ENCODE assay signal across 8 cellular contexts in genomic region chr19:55253842-55254624, GRCh38.
DNase-seq lines count a peak whose midpoint lies in the region; TF ChIP-seq lines count a peak whose summit lies in the region.

No MANE protein-coding gene starts in this region.

- no peak for TF ChIP-seq CTCF in WERI-Rb-1 (IDR thresholded peaks at IDR 0.05; ENCODE audit: low read depth, low read length)

- no peak overlapping the region for H3K4me3 ChIP-seq in WERI-Rb-1 (ENCODE audit: low read depth, low read length)

- H3K27ac ChIP-seq in WERI-Rb-1, result no peak overlapping the region

- peak; percentile 88 to 89 for DNase-seq in AML-193 (lab: John Stamatoyannopoulos, UW)
- DNase-seq in Kasumi-1 (lab: John Stamatoyannopoulos, UW), result peak; percentile 96 to 97
- DNase-seq in activated CD4-positive, CD25-positive, alpha-beta regulatory T cell treated with anti-CD3 and anti-CD28 coated beads, Interleukin-2, amount 50 U/mL, for 16 hours (ENCODE audit: low read depth, low spot score), result peak; percentile 34
- DNase-seq in effector CD4-positive, alpha-beta T cell, result peak; percentile 57
- peak; percentile 60 to 65 for DNase-seq in stimulated activated CD4-positive, alpha-beta T cell treated with anti-CD3 and anti-CD28 coated beads, Interleukin-2, amount 100 ng/mL, for 24 hours
- no peak for DNase-seq in islet precursor cell
- no peak for DNase-seq in WERI-Rb-1

- peaks cover 52% of the 10 kb centered on the region for H3K36me3 ChIP-seq in WERI-Rb-1

- peak; percentile 54 for TF ChIP-seq POLR2A in GM19193 (IDR thresholded peaks at IDR 0.05; ENCODE audit: extremely low read depth, insufficient read depth, insufficient read length)

- H3K9me3 ChIP-seq in WERI-Rb-1 (ENCODE audit: severe bottlenecking), result no peaks in the 10 kb centered on the region

- H3K27me3 ChIP-seq in WERI-Rb-1 (ENCODE audit: insufficient read depth, low read depth, severe bottlenecking), result no peaks in the 10 kb centered on the region

Comparison
In these comparisons a context has a peak if more than half of its experiments do, and no peak if none do; other contexts are left out.
1. DNase-seq: peak in AML-193 (2 of 2), Kasumi-1 (2 of 2), activated CD4-positive, CD25-positive, alpha-beta regulatory T cell treated with anti-CD3 and anti-CD28 coated beads, Interleukin-2, amount 50 U/mL, for 16 hours (single experiment), effector CD4-positive, alpha-beta T cell (single experiment) and stimulated activated CD4-positive, alpha-beta T cell treated with anti-CD3 and anti-CD28 coated beads, Interleukin-2, amount 100 ng/mL, for 24 hours (2 of 2); none in islet precursor cell (single experiment) and WERI-Rb-1 (single experiment).